Comparison of ENCODE assay signal across 17 cellular contexts in genomic region chrX:31293409-31293808, GRCh38.
DNase-seq lines count a peak whose midpoint lies in the region; ATAC-seq, FAIRE-seq and TF ChIP-seq lines count a peak whose summit lies in the region.
"Had no signal": no experiment of that assay in that cellular context is flagged by ENCODE, and none has a peak within 500 bp of the region (broad histone marks: within the 10 kb centered on the region; RNA-seq: fewer than 3 reads in every experiment).

No MANE protein-coding gene starts in this region.

- CTCF ChIA-PET in A549 (lab: Yijun Ruan, JAX) = interaction anchor here (0.9 kb wide), 1 partner anchor 256 kb away, joined by 3 read pairs; no protein-coding TSS in a partner anchor

- H3K9me3 ChIP-seq in A549 = no peaks in the 10 kb centered on the region
- H3K9me3 ChIP-seq: gastroesophageal sphincter had no signal

- DNase-seq in A549 (ENCODE audit: low read depth in 1 of 2, low spot score in 1 of 2) = no peak
- DNase-seq in bronchial epithelial cell (ENCODE audit: low read depth) = no peak
- no peak for DNase-seq in NCI-H1048 (lab: John Stamatoyannopoulos, UW)
- no peak for DNase-seq in DMS53 treated with DMSO at 0.1 percent for 48 hours (lab: John Stamatoyannopoulos, UW; ENCODE audit: unreplicated experiment)
- DNase-seq: activated CD8-positive, alpha-beta memory T cell treated with anti-CD3 and anti-CD28 coated beads for 24 hours; GDM1; left cardiac atrium; NCI-H1105 treated with DMSO at 0.1 percent for 48 hours; stimulated activated CD4-positive, alpha-beta T cell treated with anti-CD3 and anti-CD28 coated beads, Interleukin-15, amount 100 ng/mL, for 24 hours had no signal

- no peak overlapping the region for H3K27ac ChIP-seq in A549
- H3K27ac ChIP-seq: BLaER1, coronary artery, gastroesophageal sphincter, HL-60 had no signal

- peak in 1 of 2 experiments; percentile 19; a peak in 1 of 5 replicates for TF ChIP-seq RAD21 in A549 (conservative IDR thresholded peaks at IDR 0.05 in 1 of 2, IDR thresholded peaks at IDR 0.05 in 1 of 2)

- no peaks in the 10 kb centered on the region for H3K36me3 ChIP-seq in bronchial epithelial cell (ENCODE audit: control insufficient read depth, insufficient read depth, low read length)
- H3K36me3 ChIP-seq: BLaER1, gastroesophageal sphincter had no signal

- no peak for ATAC-seq in A549
- peak; percentile 74 for ATAC-seq in HG03378 (IDR thresholded peaks at IDR 0.05; ENCODE audit: unreplicated experiment)
- ATAC-seq in HG03159 (IDR thresholded peaks at IDR 0.05; ENCODE audit: unreplicated experiment) = no peak
- ATAC-seq in GM19395 (IDR thresholded peaks at IDR 0.05; ENCODE audit: unreplicated experiment) = no peak
- ATAC-seq: gastroesophageal sphincter, left cardiac atrium had no signal

- POLR2A ChIA-PET in A549 (lab: Yijun Ruan, JAX) = no interaction called here

- no peaks in the 10 kb centered on the region for H3K27me3 ChIP-seq in bronchial epithelial cell (ENCODE audit: control insufficient read depth, insufficient read depth, low read length)
- H3K27me3 ChIP-seq: gastroesophageal sphincter had no signal

- no peak for TF ChIP-seq POLR2A in A549 (IDR thresholded peaks at IDR 0.05; ENCODE audit: low read length)

- H3K4me2 ChIP-seq in A549 = no peak overlapping the region
- H3K4me2 ChIP-seq: BLaER1 had no signal

- TF ChIP-seq EP300 in A549 (IDR thresholded peaks at IDR 0.05) = no peak

- H3K4me3 ChIP-seq in A549 = no peak overlapping the region
- H3K4me3 ChIP-seq in bronchial epithelial cell (ENCODE audit: low read depth, low read length) = no peak overlapping the region
- H3K4me3 ChIP-seq: BLaER1, coronary artery, gastroesophageal sphincter had no signal

- no peak for FAIRE-seq in A549 (lab: Jason Lieb, UNC)
- no peak for FAIRE-seq in bronchial epithelial cell (lab: Jason Lieb, UNC)

- TF ChIP-seq CTCF in A549 (IDR thresholded peaks at IDR 0.05) = 0 out of 3 replicates have a peak, but pooled peaks have one; percentile 7
- TF ChIP-seq CTCF in GM12873 (IDR thresholded peaks at IDR 0.05; ENCODE audit: insufficient read depth, low read depth, low read length, missing control alignments) = peak; percentile 55
- peak; percentile 4 for TF ChIP-seq CTCF in bronchial epithelial cell (IDR thresholded peaks at IDR 0.05; ENCODE audit: insufficient read depth, low read length, severe bottlenecking)

- no peaks in the 10 kb centered on the region for H3K4me1 ChIP-seq in A549
- H3K4me1 ChIP-seq: BLaER1, gastroesophageal sphincter had no signal

- WGBS in A549 (ENCODE audit: missing lambda C conversion rate) = 0% methylated on average over 6 of the region's 6 CpGs

TF ChIP-seq in A549, 52 proteins besides CTCF, POLR2A, EP300 and RAD21:
- no peak for TF ChIP-seq MAZ (IDR thresholded peaks at IDR 0.05; ENCODE audit: borderline replicate concordance, low read depth, low read length)
- TF ChIP-seq JUNB (IDR thresholded peaks at IDR 0.05) = no peak
- no peak for TF ChIP-seq ZSCAN20 (CRISPR knock-in tag; IDR thresholded peaks at IDR 0.05)
- TF ChIP-seq EHMT2 (IDR thresholded peaks at IDR 0.05; ENCODE audit: low read depth) = no peak
- TF ChIP-seq POLR2AphosphoS2 (conservative IDR thresholded peaks at IDR 0.05; ENCODE audit: low read length) = no peak
- no peak for TF ChIP-seq CHD2 (IDR thresholded peaks at IDR 0.05; ENCODE audit: low read length, partially characterized antibody)
- TF ChIP-seq PHF8 (IDR thresholded peaks at IDR 0.05; ENCODE audit: borderline replicate concordance, low read depth) = no peak
- no peak for TF ChIP-seq REST (IDR thresholded peaks at IDR 0.05)
- TF ChIP-seq MAFK (IDR thresholded peaks at IDR 0.05; ENCODE audit: partially characterized antibody) = no peak
- TF ChIP-seq ZNF302 (CRISPR knock-in tag; IDR thresholded peaks at IDR 0.05) = no peak
- TF ChIP-seq HOXB5 (CRISPR knock-in tag; IDR thresholded peaks at IDR 0.05) = no peak
- TF ChIP-seq JUN (IDR thresholded peaks at IDR 0.05) = no peak
- no peak for TF ChIP-seq RARB (CRISPR knock-in tag; IDR thresholded peaks at IDR 0.05)
- no peak for TF ChIP-seq HOXB13 (CRISPR knock-in tag; IDR thresholded peaks at IDR 0.05; ENCODE audit: low read depth)
- no peak for TF ChIP-seq MAX (IDR thresholded peaks at IDR 0.05)
- TF ChIP-seq RNF2 (IDR thresholded peaks at IDR 0.05; ENCODE audit: borderline replicate concordance, low read depth) = no peak
- no peak for TF ChIP-seq RFX5 (IDR thresholded peaks at IDR 0.05)
- TF ChIP-seq SREBF2 (IDR thresholded peaks at IDR 0.05) = no peak
- no peak for TF ChIP-seq CHD4 (IDR thresholded peaks at IDR 0.05; ENCODE audit: borderline replicate concordance)
- TF ChIP-seq ELK1 (IDR thresholded peaks at IDR 0.05; ENCODE audit: low read depth, low read length) = no peak

Comparison
In these comparisons a context has a peak if more than half of its experiments do, and no peak if none do; other contexts are left out.
1. CTCF ChIP-seq: peak in every context shown above with its lines; median percentile 55 in GM12873; 7 in A549; 4 in bronchial epithelial cell.